Comparison of ENCODE assay signal across 12 cellular contexts in genomic region chr21:33028759-33029511, GRCh38. TPM values are rescaled to one million over a fixed set of nuclear protein-coding genes. Genes with fewer than 3 reads are reported as not detected.
DNase-seq lines count a peak whose midpoint lies in the region; ATAC-seq and TF ChIP-seq lines count a peak whose summit lies in the region.
"Had no signal": no experiment of that assay in that cellular context is flagged by ENCODE, and none has a peak within 500 bp of the region (broad histone marks: within the 10 kb centered on the region; RNA-seq: fewer than 3 reads in every experiment).

No MANE protein-coding gene starts in this region.

- WGBS in suprapubic skin = 4% methylated on average over 32 of the region's 32 CpGs

- POLR2A ChIA-PET in HEK293T (lab: Yijun Ruan, JAX) = no interaction called here

- ATAC-seq in GM19395 (IDR thresholded peaks at IDR 0.05; ENCODE audit: unreplicated experiment) = no peak

- H3K4me1 ChIP-seq in suprapubic skin = peaks cover 59% of the 10 kb centered on the region

- peak; percentile 19 for DNase-seq in activated T-cell treated with anti-CD3 and anti-CD28 coated beads for 1 hour (ENCODE audit: low read depth)
- DNase-seq in activated T-cell treated with anti-CD3 and anti-CD28 coated beads, Interleukin-2, amount 50 U/mL, for 1 hour = no peak
- peak; percentile 26 for DNase-seq in activated effector memory CD4-positive, alpha-beta T cell treated with Interleukin-2 at 50 U/mL for 16 hours
- DNase-seq in mesenteric fat pad (ENCODE audit: low spot score) = peak; percentile 75
- DNase-seq in suprapubic skin (ENCODE audit: low spot score in 2 of 2) = no peak
- no peak for DNase-seq in SKM-1 treated with dmso at 0.1 percent for 144 hours (lab: John Stamatoyannopoulos, UW; ENCODE audit: unreplicated experiment)
- no peak for DNase-seq in HEK293T (ENCODE audit: extremely low spot score)
- DNase-seq: effector CD8-positive, alpha-beta T cell; pancreas; PC-9 had no signal

- TF ChIP-seq EP300 in suprapubic skin (IDR thresholded peaks at IDR 0.05) = no peak

- H3K27me3 ChIP-seq in suprapubic skin = peaks cover 100% of the 10 kb centered on the region

- no peak for TF ChIP-seq POLR2A in suprapubic skin (IDR thresholded peaks at IDR 0.05)

- no peak for TF ChIP-seq CTCF in suprapubic skin (IDR thresholded peaks at IDR 0.05)

- no peaks in the 10 kb centered on the region for H3K9me3 ChIP-seq in suprapubic skin
- H3K9me3 ChIP-seq: pancreas had no signal

- CTCF ChIA-PET in HEK293T (lab: Yijun Ruan, JAX) = no interaction called here

- no peak overlapping the region for H3K27ac ChIP-seq in suprapubic skin
- H3K27ac ChIP-seq: C4-2B, pancreas, PC-9 had no signal

- no peaks in the 10 kb centered on the region for H3K36me3 ChIP-seq in suprapubic skin
- H3K36me3 ChIP-seq: pancreas had no signal

- peak overlapping the region; percentile 29 for H3K4me3 ChIP-seq in suprapubic skin
- H3K4me3 ChIP-seq: pancreas, PC-9 had no signal

TF ChIP-seq in HEK293T, 16 proteins besides CTCF, POLR2A, EP300 and RAD21:
- TF ChIP-seq ZNF384 (IDR thresholded peaks at IDR 0.05) (no peak), PKNOX1 (IDR thresholded peaks at IDR 0.05) (no peak), FOXM1 (IDR thresholded peaks at IDR 0.05; ENCODE audit: borderline replicate concordance) (no peak), LEF1 (IDR thresholded peaks at IDR 0.05; ENCODE audit: borderline replicate concordance) (no peak), BHLHE40 (IDR thresholded peaks at IDR 0.05; ENCODE audit: borderline replicate concordance) (no peak), FOXK2 (IDR thresholded peaks at IDR 0.05) (no peak), NFRKB (IDR thresholded peaks at IDR 0.05) (no peak), CTBP1 (IDR thresholded peaks at IDR 0.05; ENCODE audit: borderline replicate concordance) (no peak), SUZ12 (IDR thresholded peaks at IDR 0.05) (no peak), SP1 (IDR thresholded peaks at IDR 0.05) (no peak), L3MBTL2 (conservative IDR thresholded peaks at IDR 0.05) (no peak), FOXA1 (IDR thresholded peaks at IDR 0.05) (no peak)

RNA-seq across cellular contexts. Expression of gene OLIG2, which starts 3.2 kb away (rescaled TPM):
- total RNA-seq in mesenteric fat pad (not detected), suprapubic skin (not detected)
- total RNA-seq: PC-9 had no signal

RNA-seq across cellular contexts. Expression of gene OLIG1, which starts 41.0 kb away (rescaled TPM):
- not detected for total RNA-seq in mesenteric fat pad
- total RNA-seq in suprapubic skin = under 1 TPM in 1 of 4 donors, not detected in 3; 0.42 TPM
- total RNA-seq: PC-9 had no signal

Comparison
In these comparisons a context has a peak if more than half of its experiments do, and no peak if none do; other contexts are left out.
1. DNase-seq: peak in activated T-cell treated with anti-CD3 and anti-CD28 coated beads for 1 hour (single experiment), activated effector memory CD4-positive, alpha-beta T cell treated with Interleukin-2 at 50 U/mL for 16 hours (single experiment) and mesenteric fat pad (single experiment); none in activated T-cell treated with anti-CD3 and anti-CD28 coated beads, Interleukin-2, amount 50 U/mL, for 1 hour (single experiment), suprapubic skin (0 of 2), SKM-1 treated with dmso at 0.1 percent for 144 hours (single experiment) and HEK293T (single experiment).